ENCODE assay signal across 1 cellular context in the genomic region with DNA sequence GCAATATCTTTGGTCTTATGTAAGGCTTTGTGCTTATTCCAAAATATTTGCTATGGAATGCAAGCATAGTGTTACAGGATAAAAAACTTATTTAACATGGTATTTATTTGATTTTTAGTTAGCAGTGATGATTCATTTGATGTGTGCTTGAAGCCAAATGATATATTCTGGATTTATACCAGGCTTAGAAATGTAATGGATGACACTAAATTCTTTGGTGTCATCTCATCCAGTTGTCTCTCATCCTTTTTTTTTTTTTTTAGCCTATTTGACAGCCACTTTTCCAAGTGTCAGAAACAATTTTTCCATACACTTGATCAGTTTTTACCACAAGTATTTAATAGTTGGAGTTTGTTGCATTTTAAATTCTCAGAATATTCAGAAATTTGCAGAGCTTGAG.
TF ChIP-seq lines count a peak whose summit lies in the region.

No MANE protein-coding gene starts in this region.

TF ChIP-seq in SK-N-SH, 30 proteins besides CTCF, POLR2A, EP300 and RAD21 (continued from another document):
- TF ChIP-seq, protein P1, sequence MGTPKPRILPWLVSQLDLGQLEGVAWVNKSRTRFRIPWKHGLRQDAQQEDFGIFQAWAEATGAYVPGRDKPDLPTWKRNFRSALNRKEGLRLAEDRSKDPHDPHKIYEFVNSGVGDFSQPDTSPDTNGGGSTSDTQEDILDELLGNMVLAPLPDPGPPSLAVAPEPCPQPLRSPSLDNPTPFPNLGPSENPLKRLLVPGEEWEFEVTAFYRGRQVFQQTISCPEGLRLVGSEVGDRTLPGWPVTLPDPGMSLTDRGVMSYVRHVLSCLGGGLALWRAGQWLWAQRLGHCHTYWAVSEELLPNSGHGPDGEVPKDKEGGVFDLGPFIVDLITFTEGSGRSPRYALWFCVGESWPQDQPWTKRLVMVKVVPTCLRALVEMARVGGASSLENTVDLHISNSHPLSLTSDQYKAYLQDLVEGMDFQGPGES (IDR thresholded peaks at IDR 0.05; ENCODE audit: low read depth, low read length), result no peak
- peak; percentile 82 for TF ChIP-seq TCF12 (IDR thresholded peaks at IDR 0.05)
- TF ChIP-seq NRF1 (IDR thresholded peaks at IDR 0.05; ENCODE audit: low read depth, low read length), result no peak
- TF ChIP-seq NFIC (IDR thresholded peaks at IDR 0.05; ENCODE audit: borderline replicate concordance), result peak; percentile 61; the same call in 1 of the 2 replicates
